In the genomic region with DNA sequence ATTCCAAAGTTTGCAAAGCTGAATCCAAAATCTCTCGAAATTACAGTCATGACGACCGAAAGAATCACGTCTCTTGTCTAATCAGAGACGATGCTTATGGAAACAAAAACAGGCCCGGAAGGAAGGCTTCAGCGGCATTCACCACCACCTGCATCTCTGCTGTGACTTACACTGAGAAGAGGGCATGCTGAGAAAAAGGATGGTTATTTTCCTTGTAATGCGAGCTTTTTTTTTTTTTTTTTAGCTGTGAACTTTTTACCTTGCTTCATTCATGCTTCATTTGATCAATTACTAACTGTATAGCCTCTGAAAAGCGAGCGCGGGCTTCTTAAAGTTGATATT, we compare ENCODE assay signal across 8 cellular contexts.
DNase-seq lines count a peak whose midpoint lies in the region; ATAC-seq and TF ChIP-seq lines count a peak whose summit lies in the region.

No MANE protein-coding gene starts in this region.

- no peak overlapping the region for H3K27ac Mint-ChIP-seq in memory B cell

- ATAC-seq in memory B cell (ENCODE audit: low read depth) (peak; percentile 42), GM21786 (IDR thresholded peaks at IDR 0.05; ENCODE audit: unreplicated experiment) (no peak)

- H3K4me3 ChIP-seq in AG09309 (ENCODE audit: control insufficient read depth, low read depth, low read length) (peak overlapping the region; percentile 63), HFF-Myc (replicated peaks; ENCODE audit: low read depth, low read length) (peak overlapping the region; percentile 75), astrocyte of the spinal cord (ENCODE audit: low read depth, low read length) (peak overlapping the region; percentile 62)

- TF ChIP-seq CTCF in AG09309 (IDR thresholded peaks at IDR 0.05; ENCODE audit: control insufficient read depth, insufficient read depth, low read depth, low read length, missing control alignments) = no peak
- TF ChIP-seq CTCF in HFF-Myc (IDR thresholded peaks at IDR 0.05; ENCODE audit: low read depth, low read length, missing control alignments) = no peak
- TF ChIP-seq CTCF in astrocyte of the spinal cord (IDR thresholded peaks at IDR 0.05; ENCODE audit: low read depth, low read length) = no peak

- DNase-seq in AG09309 (ENCODE audit: low read depth) = no peak
- DNase-seq in HFF-Myc (ENCODE audit: extremely low read depth, low read depth) = no peak
- peak; percentile 52 for DNase-seq in astrocyte of the spinal cord (ENCODE audit: low read depth, low spot score)
- DNase-seq in memory B cell (ENCODE audit: low spot score in 2 of 2) = no peak
- DNase-seq in hypothalamus (lab: John Stamatoyannopoulos, UW) = no peak
- DNase-seq in NCI-H524 treated with DMSO at 0.1 percent for 48 hours (lab: John Stamatoyannopoulos, UW) = no peak
- no peak for DNase-seq in activated CD4-positive, alpha-beta T cell treated with anti-CD3 and anti-CD28 coated beads for 4 hours

- no peaks in the 10 kb centered on the region for H3K36me3 Mint-ChIP-seq in memory B cell

- H3K9me3 Mint-ChIP-seq in memory B cell = no peaks in the 10 kb centered on the region

- H3K4me1 Mint-ChIP-seq in memory B cell = peaks cover 5% of the 10 kb centered on the region

- H3K4me3 Mint-ChIP-seq in memory B cell = peak overlapping the region; percentile 52

- in situ Hi-C loops in astrocyte of the spinal cord (cut with HindIII; ENCODE audit: low sequenced_read_pairs) = no loop called here

- peaks cover 21% of the 10 kb centered on the region for H3K27me3 Mint-ChIP-seq in memory B cell
